30 cellular contexts compared by ENCODE assay signal in genomic region chr2:231494669-231495068, GRCh38. TPM values are rescaled to one million over a fixed set of nuclear protein-coding genes. Genes with fewer than 3 reads are reported as not detected.
A peak's percentile ranks its signal among the peaks of the same experiment; 100 is the strongest.
DNase-seq lines count a peak whose midpoint lies in the region; ATAC-seq, FAIRE-seq and TF ChIP-seq lines count a peak whose summit lies in the region.
"Had no signal": no experiment of that assay in that cellular context is flagged by ENCODE, and none has a peak within 500 bp of the region (broad histone marks: within the 10 kb centered on the region; RNA-seq: fewer than 3 reads in every experiment).

No MANE protein-coding gene starts in this region.

- H3K4me1 Mint-ChIP-seq in effector memory CD8-positive, alpha-beta T cell (ENCODE audit: low read depth in 2 of 2): no peaks in the 10 kb centered on the region
- H3K4me1 Mint-ChIP-seq: CD14-positive monocyte; CD4-positive, alpha-beta memory T cell; CD8-positive, alpha-beta memory T cell had no signal

- peak; percentile 29 for FAIRE-seq in GM18507 (lab: Jason Lieb, UNC)
- FAIRE-seq: A204.1, GM12878 had no signal

- no peak overlapping the region for H3K27ac Mint-ChIP-seq in effector memory CD8-positive, alpha-beta T cell
- H3K27ac Mint-ChIP-seq: CD14-positive monocyte; CD4-positive, alpha-beta memory T cell; CD4-positive, CD25-positive, alpha-beta regulatory T cell; CD8-positive, alpha-beta memory T cell had no signal

- H3K79me2 ChIP-seq in OCI-LY7 (ENCODE audit: insufficient read depth, low read depth, low read length): no peaks in the 10 kb centered on the region
- H3K79me2 ChIP-seq in osteoblast (ENCODE audit: insufficient read depth, low read length): no peaks in the 10 kb centered on the region

- no peak overlapping the region for H3K4me3 Mint-ChIP-seq in effector memory CD8-positive, alpha-beta T cell
- H3K4me3 Mint-ChIP-seq: CD14-positive monocyte; CD4-positive, alpha-beta memory T cell; CD4-positive, CD25-positive, alpha-beta regulatory T cell; CD8-positive, alpha-beta memory T cell had no signal

- H3K36me3 Mint-ChIP-seq in effector memory CD8-positive, alpha-beta T cell (ENCODE audit: insufficient read depth): no peaks in the 10 kb centered on the region
- H3K36me3 Mint-ChIP-seq: CD14-positive monocyte; CD4-positive, alpha-beta memory T cell; CD4-positive, CD25-positive, alpha-beta regulatory T cell; CD8-positive, alpha-beta memory T cell had no signal

- H4K20me1 ChIP-seq in OCI-LY7 (ENCODE audit: insufficient read depth, low read length): no peaks in the 10 kb centered on the region
- no peaks in the 10 kb centered on the region for H4K20me1 ChIP-seq in osteoblast (ENCODE audit: insufficient read depth, low read length)
- H4K20me1 ChIP-seq: BLaER1 had no signal

- intact Hi-C loops in OCI-LY7 (cut with micrococcal nuclease; ENCODE audit: unreplicated experiment): no loop called here

- H3K9me3 ChIP-seq in OCI-LY7 (ENCODE audit: low read length) (no peaks in the 10 kb centered on the region), osteoblast (ENCODE audit: low read depth, low read length) (no peaks in the 10 kb centered on the region)
- H3K9me3 ChIP-seq: BE2C, BLaER1 had no signal

- no peaks in the 10 kb centered on the region for H3K27me3 Mint-ChIP-seq in effector memory CD8-positive, alpha-beta T cell
- H3K27me3 Mint-ChIP-seq: CD4-positive, alpha-beta memory T cell; CD8-positive, alpha-beta memory T cell had no signal

- ATAC-seq in HG03025 (IDR thresholded peaks at IDR 0.05; ENCODE audit: low FRiP score, unreplicated experiment): no peak
- ATAC-seq in effector memory CD8-positive, alpha-beta T cell (replicated peaks): no peak
- ATAC-seq: GM12878 had no signal

- POLR2A ChIA-PET in OCI-LY7 (lab: Charles Lee): no interaction called here

- CTCF ChIA-PET in OCI-LY7 (lab: Charles Lee; ENCODE audit: unreplicated experiment): no interaction called here

- H3K27me3 ChIP-seq in osteoblast (ENCODE audit: insufficient read depth, low read length): no peaks in the 10 kb centered on the region
- H3K27me3 ChIP-seq: BE2C, BLaER1 had no signal

- H3K9me3 Mint-ChIP-seq in effector memory CD8-positive, alpha-beta T cell: no peaks in the 10 kb centered on the region
- H3K9me3 Mint-ChIP-seq: CD4-positive, alpha-beta memory T cell; CD4-positive, CD25-positive, alpha-beta regulatory T cell; CD8-positive, alpha-beta memory T cell had no signal

- no peak for DNase-seq in GM18507 (ENCODE audit: extremely low spot score, insufficient read length, low read depth)
- DNase-seq in OCI-LY7 (ENCODE audit: low spot score): no peak
- DNase-seq in osteoblast (ENCODE audit: insufficient read length, low spot score, missing footprints): peak; percentile 44
- peak; percentile 32 for DNase-seq in superior temporal gyrus (ENCODE audit: extremely low spot score)
- no peak for DNase-seq in activated gamma-delta T cell treated with Interleukin-2 at 50 U/mL for 16 hours
- no peak for DNase-seq in effector memory CD8-positive, alpha-beta T cell
- DNase-seq in SHP77 treated with DMSO at 0.1 percent for 48 hours (lab: John Stamatoyannopoulos, UW): no peak
- DNase-seq: 8988T; ACHN; BE2C; C1 segment of cervical spinal cord; CD4-positive, alpha-beta memory T cell; CD4-positive, CD25-positive, alpha-beta regulatory T cell; CD8-positive, alpha-beta memory T cell; COR-L47; DMS 273 treated with DMSO at 0.1 percent for 48 hours; DMS153; DMS53; DMS79; DND-41; EL; GDM1 had no signal

- H3K4me2 ChIP-seq in OCI-LY7 (ENCODE audit: low read length) (no peak overlapping the region), osteoblast (ENCODE audit: insufficient read depth, low read length) (no peak overlapping the region)
- H3K4me2 ChIP-seq: BLaER1 had no signal

- TF ChIP-seq CTCF in OCI-LY7 (conservative IDR thresholded peaks at IDR 0.05; ENCODE audit: low read length) (no peak), osteoblast (IDR thresholded peaks at IDR 0.05; ENCODE audit: extremely low read depth, low read depth, low read length) (no peak)

- BruUV-seq in OCI-LY7 (replicated peaks; lab: Mats Ljungman, UMichigan): TSS peak; percentile 15

- H3K4me1 ChIP-seq in OCI-LY7 (ENCODE audit: insufficient read depth, low read length, poor library complexity, severe bottlenecking) (no peaks in the 10 kb centered on the region), osteoblast (ENCODE audit: insufficient read depth, low read length) (no peaks in the 10 kb centered on the region)
- H3K4me1 ChIP-seq: BE2C, BLaER1 had no signal

- H3K9me2 ChIP-seq in OCI-LY7 (ENCODE audit: insufficient read depth, low read length): no peaks in the 10 kb centered on the region

- H3K27ac ChIP-seq in OCI-LY7 (ENCODE audit: low read depth, low read length, poor library complexity, severe bottlenecking): no peak overlapping the region
- no peak overlapping the region for H3K27ac ChIP-seq in osteoblast (ENCODE audit: low read depth, low read length)
- H3K27ac ChIP-seq: BLaER1 had no signal

- H3K4me3 ChIP-seq in OCI-LY7 (ENCODE audit: low read depth, low read length, poor library complexity, severe bottlenecking) (no peak overlapping the region), osteoblast (ENCODE audit: insufficient read depth, low read length) (no peak overlapping the region)
- H3K4me3 ChIP-seq: BLaER1, GM12878 had no signal

- no peaks in the 10 kb centered on the region for H3K36me3 ChIP-seq in OCI-LY7 (ENCODE audit: insufficient read depth, low read length)
- H3K36me3 ChIP-seq in osteoblast (ENCODE audit: insufficient read depth, low read length): no peaks in the 10 kb centered on the region
- H3K36me3 ChIP-seq: BE2C, BLaER1 had no signal

- H2AFZ ChIP-seq in OCI-LY7 (ENCODE audit: low read length) (no peak overlapping the region), osteoblast (ENCODE audit: low read length) (no peak overlapping the region)

RNA-seq across cellular contexts. Expression of gene NCL, which starts 30.4 kb away (rescaled TPM):
- total RNA-seq in OCI-LY7 (2014; rRNA removed; shearing (Covaris generic)): 255 and 413 TPM in 2 replicates
- total RNA-seq in OCI-LY7 (2022) (895 and 1,007 TPM in 2 replicates), osteoblast (92.6 and 100 TPM in 2 replicates)

RNA-seq across cellular contexts. Expression of gene NMUR1, which starts 35.6 kb away (rescaled TPM):
- total RNA-seq in OCI-LY7 (2014; rRNA removed; shearing (Covaris generic)): not detected in 2 replicates
- total RNA-seq in OCI-LY7 (2022): not detected in 2 replicates
- total RNA-seq in osteoblast: under 0.01 TPM in 2 replicates
- total RNA-seq: A673; CD4-positive, alpha-beta memory T cell; Daoy; G401 had no signal

Comparison
In these comparisons a context has a peak if more than half of its experiments do, and no peak if none do; other contexts are left out.
1. DNase-seq: peak in osteoblast (single experiment) and superior temporal gyrus (single experiment); none in GM18507 (single experiment), OCI-LY7 (single experiment), activated gamma-delta T cell treated with Interleukin-2 at 50 U/mL for 16 hours (single experiment), effector memory CD8-positive, alpha-beta T cell (0 of 3) and SHP77 treated with DMSO at 0.1 percent for 48 hours (single experiment).